27 cellular contexts compared by ENCODE assay signal in genomic region chr1:241286486-241286885, GRCh38.
"Had no signal": no experiment of that assay in that cellular context is flagged by ENCODE, and none has a peak within 500 bp of the region (broad histone marks: within the 10 kb centered on the region; RNA-seq: fewer than 3 reads in every experiment).

No MANE protein-coding gene starts in this region.

- ATAC-seq: activated CD4-positive, alpha-beta T cell treated with anti-CD3 and anti-CD28 coated beads for 36 hours; activated CD8-positive, alpha-beta memory T cell treated with anti-CD3 and anti-CD28 coated beads, Interleukin-2, amount 10 ng/mL, durations not matched to agents 7 days and 5 days; activated CD8-positive, alpha-beta T cell treated with anti-CD3 and anti-CD28 coated beads, Interleukin-2, amount 10 ng/mL, durations not matched to agents 7 days and 5 days; activated naive CD8-positive, alpha-beta T cell treated with anti-CD3 and anti-CD28 coated beads, Interleukin-2, amount 50 U/mL, for 24 hours; body of pancreas; effector memory CD8-positive, alpha-beta T cell had no signal

- DNase-seq: activated CD4-positive, alpha-beta memory T cell treated with anti-CD3 and anti-CD28 coated beads for 36 hours; activated CD4-positive, alpha-beta T cell treated with anti-CD3 and anti-CD28 coated beads for 36 hours; activated CD4-positive, alpha-beta T cell treated with anti-CD3 and anti-CD28 coated beads, Interleukin-2, amount 10 ng/mL, durations not matched to agents 24 days and 14 days; activated CD4-positive, CD25-positive, alpha-beta regulatory T cell; activated CD4-positive, CD25-positive, alpha-beta regulatory T cell treated with anti-CD3 and anti-CD28 coated beads, Interleukin-2, amount 50 U/mL, for 72 hours; activated CD8-positive, alpha-beta memory T cell treated with anti-CD3 and anti-CD28 coated beads, Interleukin-2, amount 10 ng/mL, durations not matched to agents 7 days and 5 days; activated CD8-positive, alpha-beta memory T cell treated with anti-CD3 and anti-CD28 coated beads, Interleukin-2, amount 50 U/mL, for 4 hours; activated CD8-positive, alpha-beta T cell treated with anti-CD3 and anti-CD28 coated beads, Interleukin-2, amount 10 ng/mL, durations not matched to agents 7 days and 5 days; activated effector memory CD4-positive, alpha-beta T cell treated with anti-CD3 and anti-CD28 coated beads, Interleukin-2, amount 50 U/mL, for 16 hours; activated naive CD4-positive, alpha-beta T cell treated with anti-CD3 and anti-CD28 coated beads for 36 hours; activated naive CD8-positive, alpha-beta T cell treated with anti-CD3 and anti-CD28 coated beads for 36 hours; activated naive CD8-positive, alpha-beta T cell treated with anti-CD3 and anti-CD28 coated beads, Interleukin-2, amount 50 U/mL, for 24 hours; activated T-cell treated with anti-CD3 and anti-CD28 coated beads, Interleukin-2, amount 50 U/mL, for 1 hour; activated T-cell treated with anti-CD3 and anti-CD28 coated beads, Interleukin-2, amount 50 U/mL, for 48 hours; adrenal gland; amygdala; aorta; body of pancreas; cortex of kidney; dermis blood vessel endothelial cell; effector CD4-positive, alpha-beta T cell; effector memory CD8-positive, alpha-beta T cell; erythroblast; foreskin fibroblast; head of caudate nucleus; hippocampal formation; T-helper 2 cell had no signal
